Comparison of ENCODE assay signal across 1 cellular context in genomic region chr18:48574667-48575300, GRCh38.
TF ChIP-seq lines count a peak whose summit lies in the region.

No MANE protein-coding gene starts in this region.

TF ChIP-seq in K562, 482 proteins besides CTCF, POLR2A, EP300 and RAD21 (continued from another document):
- TF ChIP-seq RFX5 (IDR thresholded peaks at IDR 0.05; ENCODE audit: low read depth, low read length) (no peak), NFE2 (IDR thresholded peaks at IDR 0.05; ENCODE audit: low read depth) (no peak), NFIC (IDR thresholded peaks at IDR 0.05) (no peak)
